Comparison of ENCODE assay signal across 11 cellular contexts in the genomic region with DNA sequence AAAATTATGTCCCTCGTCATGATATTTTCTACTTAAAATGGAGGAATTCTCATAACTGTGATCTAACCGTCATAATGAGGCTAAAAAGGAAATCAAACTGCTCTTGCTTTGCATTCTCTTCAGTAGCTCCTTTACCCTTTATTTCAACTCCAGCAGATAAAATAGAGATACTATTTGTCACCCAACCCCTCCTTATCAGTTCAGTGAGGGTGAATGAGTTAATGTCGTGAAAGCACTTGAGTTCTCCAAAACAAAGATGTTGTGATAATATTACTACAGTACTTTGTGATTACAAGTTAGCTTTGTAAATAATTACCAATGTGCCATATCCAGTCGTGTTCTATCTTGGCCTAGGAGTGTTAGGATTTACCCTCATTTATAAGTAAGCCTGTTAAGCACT.
DNase-seq lines count a peak whose midpoint lies in the region; ATAC-seq, FAIRE-seq and TF ChIP-seq lines count a peak whose summit lies in the region.
"Had no signal": no experiment of that assay in that cellular context is flagged by ENCODE, and none has a peak within 500 bp of the region (broad histone marks: within the 10 kb centered on the region; RNA-seq: fewer than 3 reads in every experiment).

No MANE protein-coding gene starts in this region.

- no peak for TF ChIP-seq POLR2A in H1 (IDR thresholded peaks at IDR 0.05; ENCODE audit: control extremely low read depth in 1 of 2, low read depth in 2 of 2, low read length in 2 of 2)

- no peak overlapping the region for H2BK12ac ChIP-seq in H1 (ENCODE audit: low read depth, low read length)

- no peak overlapping the region for H3K27ac Mint-ChIP-seq in activated T-cell treated with anti-CD3 and anti-CD28 coated beads, Interleukin-2, amount 50 U/mL, for 24 hours

- H3K56ac ChIP-seq in H1 (replicated peaks; ENCODE audit: insufficient read length, low read depth, low read length), result no peak overlapping the region

- H3K9me3 ChIP-seq in PC-3 (ENCODE audit: low read length) (no peaks in the 10 kb centered on the region), H1 (ENCODE audit: insufficient read depth in 2 of 2, low read depth in 1 of 2, low read length in 1 of 2) (no peaks in the 10 kb centered on the region)
- H3K9me3 ChIP-seq: neutrophil had no signal

- H3K9me2 ChIP-seq in PC-3 (replicated peaks; ENCODE audit: low read length), result no peaks in the 10 kb centered on the region

- no peaks in the 10 kb centered on the region; the same call in 1 of the 2 replicates for H3K79me1 ChIP-seq in H1 (ENCODE audit: low read depth, low read length)

- H3K4me3 Mint-ChIP-seq in activated T-cell treated with anti-CD3 and anti-CD28 coated beads, Interleukin-2, amount 50 U/mL, for 24 hours, result peak overlapping the region; percentile 83

- no peaks in the 10 kb centered on the region for H3K36me3 ChIP-seq in PC-3 (ENCODE audit: low read depth, low read length)
- no peaks in the 10 kb centered on the region for H3K36me3 ChIP-seq in H1 (ENCODE audit: control insufficient read depth in 2 of 4, insufficient read depth in 4 of 4, low read length in 3 of 4)
- H3K36me3 ChIP-seq: neutrophil had no signal

- POLR2A ChIA-PET in PC-3 (lab: Charles Lee; ENCODE audit: unreplicated experiment) (no interaction called here), H1 (lab: Charles Lee; ENCODE audit: partially characterized antibody) (interaction anchor here (0.7 kb wide), 1 partner anchor 127 kb away, joined by 3 read pairs; no protein-coding TSS in a partner anchor)

- H3K27me3 ChIP-seq in PC-3 (ENCODE audit: low read length) (no peaks in the 10 kb centered on the region), H1 (replicated peaks in 1 of 4; ENCODE audit: control insufficient read depth in 3 of 4, extremely low read depth in 1 of 4, insufficient read depth in 3 of 4, low read length in 3 of 4) (no peaks in the 10 kb centered on the region)
- H3K27me3 ChIP-seq: foreskin keratinocyte had no signal

- peak overlapping the region; percentile 76 for H3K9ac ChIP-seq in PC-3 (ENCODE audit: low read length)
- H3K9ac ChIP-seq in H1 (replicated peaks in 1 of 4; ENCODE audit: extremely low read depth in 1 of 4, low read depth in 3 of 4, low read length in 3 of 4), result no peak overlapping the region

- FAIRE-seq in H1 (lab: Jason Lieb, UNC), result no peak

- no peak overlapping the region for H4K5ac ChIP-seq in H1 (ENCODE audit: insufficient read length, low read depth, low read length)

- H3K4me1 ChIP-seq in PC-3 (ENCODE audit: insufficient read depth, low read length) (peaks cover 23% of the 10 kb centered on the region), H1 (replicated peaks in 1 of 4; ENCODE audit: control insufficient read depth in 3 of 4, insufficient read depth in 4 of 4, low read length in 3 of 4) (peaks cover 0 to 6% (median 0%) of the 10 kb centered on the region in 4 experiments; a peak in 2 of 7 replicates)

- no peak overlapping the region for H2AK5ac ChIP-seq in H1 (ENCODE audit: low read depth, low read length)

- H4K8ac ChIP-seq in H1 (ENCODE audit: extremely low read depth, insufficient read depth, low read length), result no peak overlapping the region

- no peak for TF ChIP-seq RAD21 in H1 (IDR thresholded peaks at IDR 0.05 in 1 of 2, conservative IDR thresholded peaks at IDR 0.05 in 1 of 2; ENCODE audit: low read depth in 2 of 2, low read length in 2 of 2)

- no peak overlapping the region for H3K27ac ChIP-seq in PC-3 (ENCODE audit: low read length)
- no peak overlapping the region for H3K27ac ChIP-seq in H1 (ENCODE audit: low read depth, low read length)
- H3K27ac ChIP-seq: neutrophil had no signal

- no peak overlapping the region for H2BK20ac ChIP-seq in H1 (ENCODE audit: low read length)

- peaks cover 25% of the 10 kb centered on the region for H3K36me3 Mint-ChIP-seq in activated T-cell treated with anti-CD3 and anti-CD28 coated beads, Interleukin-2, amount 50 U/mL, for 24 hours (ENCODE audit: low read depth)

- ATAC-seq in PC-3, result no peak

- peak overlapping the region; percentile 88 for H3K4me2 ChIP-seq in PC-3 (ENCODE audit: low read length)
- H3K4me2 ChIP-seq in H1 (ENCODE audit: insufficient read depth in 1 of 2, low read depth in 2 of 2, low read length in 2 of 2), result peak overlapping the region; percentile 82 to 92; a peak in 2 of 4 replicates

- H3F3A ChIP-seq in PC-3 (ENCODE audit: low read length, unreplicated experiment), result no peaks in the 10 kb centered on the region

- H3K23ac ChIP-seq in H1 (ENCODE audit: insufficient read length), result no peak overlapping the region

- CTCF ChIA-PET in PC-3 (lab: Charles Lee) (no interaction called here), H1 (lab: Charles Lee; ENCODE audit: partially characterized antibody) (no interaction called here)

- H2AFZ ChIP-seq in PC-3 (ENCODE audit: low read length) (peak overlapping the region; percentile 82), H1 (ENCODE audit: low read length) (no peak overlapping the region)

- H3K4ac ChIP-seq in H1 (replicated peaks; ENCODE audit: insufficient read length, low read depth, low read length), result no peak overlapping the region

- TF ChIP-seq EP300 in H1 (IDR thresholded peaks at IDR 0.05; ENCODE audit: borderline replicate concordance in 1 of 2, low read depth in 2 of 2, low read length in 2 of 2), result no peak

- BruUV-seq in PC-3 (replicated peaks; lab: Mats Ljungman, UMichigan), result no TSS peak

- H2BK5ac ChIP-seq in H1 (ENCODE audit: low read depth, low read length), result no peak overlapping the region

- no peaks in the 10 kb centered on the region for H3K27me3 Mint-ChIP-seq in activated T-cell treated with anti-CD3 and anti-CD28 coated beads, Interleukin-2, amount 50 U/mL, for 24 hours

- H3K18ac ChIP-seq in H1 (ENCODE audit: extremely low read depth, low read length), result no peak overlapping the region

- H4K20me1 ChIP-seq in PC-3 (ENCODE audit: low read length) (peaks cover 19% of the 10 kb centered on the region), H1 (replicated peaks in 1 of 2; ENCODE audit: control insufficient read depth in 1 of 2, insufficient read depth in 2 of 2, low read length in 2 of 2) (no peaks in the 10 kb centered on the region)

- H3K23me2 ChIP-seq in H1 (ENCODE audit: low read depth, low read length), result peaks cover 11% of the 10 kb centered on the region

- H2BK120ac ChIP-seq in H1 (replicated peaks; ENCODE audit: low read depth, low read length), result no peak overlapping the region

- no peak overlapping the region for H3K14ac ChIP-seq in H1 (ENCODE audit: insufficient read length)

- H3K4me1 Mint-ChIP-seq in activated T-cell treated with anti-CD3 and anti-CD28 coated beads, Interleukin-2, amount 50 U/mL, for 24 hours (ENCODE audit: low read depth), result peaks cover 39% of the 10 kb centered on the region

- WGBS in H1 (ENCODE audit: extremely low coverage in 1 of 2, insufficient coverage in 1 of 2, insufficient read length in 1 of 2, insufficient replicate concordance in 2 of 2, low coverage in 1 of 2, low lambda C conversion rate in 2 of 2, missing lambda C conversion rate in 1 of 2), 2 experiments, result 81% methylated on average over 4 of the region's 4 CpGs; no CpG with 5 or more reads in 1 of the 2 experiments

- no peak overlapping the region for H2BK15ac ChIP-seq in H1 (ENCODE audit: low read length)

- no peak for TF ChIP-seq CTCF in PC-3 (conservative IDR thresholded peaks at IDR 0.05; ENCODE audit: low read depth, low read length)
- no peak for TF ChIP-seq CTCF in H1 (IDR thresholded peaks at IDR 0.05; ENCODE audit: control extremely low read depth in 1 of 3, insufficient read depth in 1 of 3, low read depth in 1 of 3, low read length in 3 of 3)
- TF ChIP-seq CTCF in retinal pigment epithelial cell (conservative IDR thresholded peaks at IDR 0.05; ENCODE audit: low read depth, low read length), result no peak

- H4K91ac ChIP-seq in H1 (replicated peaks; ENCODE audit: insufficient read length, low read length), result no peak overlapping the region

- intact Hi-C loops in PC-3 (cut with micrococcal nuclease) (no loop called here), posterior cingulate gyrus (cut with DNase I) (loop anchor here (5.0 kb wide), 2 partner anchors 71 to 121 kb away; no protein-coding TSS in a partner anchor)

- no peak for DNase-seq in activated T-cell treated with anti-CD3 and anti-CD28 coated beads, Interleukin-2, amount 50 U/mL, for 24 hours
- DNase-seq in activated T-cell treated with anti-CD3 and anti-CD28 coated beads for 4 hours, result no peak
- DNase-seq in PC-3, result no peak
- no peak for DNase-seq in H1 (ENCODE audit: low read depth in 1 of 2, low spot score in 2 of 2)
- DNase-seq in retinal pigment epithelial cell (ENCODE audit: low read depth), result no peak
- DNase-seq in stimulated activated CD4-positive, alpha-beta T cell treated with anti-CD3 and anti-CD28 coated beads, Interleukin-12 subunit alpha, Interleukin-12 subunit beta, amount 100 ng/mL, for 4 hours, result no peak
- DNase-seq in stimulated activated CD4-positive, alpha-beta T cell treated with anti-CD3 and anti-CD28 coated beads, Interleukin-15, amount 100 ng/mL, for 24 hours, result no peak
- DNase-seq in posterior cingulate gyrus, result no peak
- DNase-seq: amniotic stem cell had no signal

- H3K79me2 ChIP-seq in PC-3 (ENCODE audit: low read length) (peaks cover 39% of the 10 kb centered on the region), H1 (ENCODE audit: control insufficient read depth in 1 of 2, insufficient read depth in 2 of 2, low read length in 2 of 2) (peaks cover 9 to 33% of the 10 kb centered on the region in 2 experiments; a peak in 3 of 4 replicates)

- H3K9me3 Mint-ChIP-seq in activated T-cell treated with anti-CD3 and anti-CD28 coated beads, Interleukin-2, amount 50 U/mL, for 24 hours, result no peaks in the 10 kb centered on the region

- H3K4me3 ChIP-seq in PC-3 (ENCODE audit: low read length) (peak overlapping the region; percentile 80), H1 (ENCODE audit: extremely low read depth in 1 of 4, insufficient read depth in 2 of 4, low read depth in 3 of 4, low read length in 4 of 4) (peak overlapping the region in 1 of 4 experiments; percentile 68; a peak in 2 of 8 replicates), retinal pigment epithelial cell (ENCODE audit: low read length) (peak overlapping the region; percentile 73)

TF ChIP-seq in H1, 55 proteins besides CTCF, POLR2A, EP300 and RAD21 (continues in another document):
- TF ChIP-seq EZH2 (IDR thresholded peaks at IDR 0.05; ENCODE audit: low read depth, low read length, severe bottlenecking) (no peak), YY1 (IDR thresholded peaks at IDR 0.05; ENCODE audit: low read depth, low read length) (no peak), MAX (IDR thresholded peaks at IDR 0.05) (no peak), NRF1 (IDR thresholded peaks at IDR 0.05; ENCODE audit: low read depth, low read length) (no peak)
